ENCODE assay signal across 30 cellular contexts in genomic region chr19:10678813-10679212, GRCh38.
"Had no signal": no experiment of that assay in that cellular context is flagged by ENCODE, and none has a peak within 500 bp of the region (broad histone marks: within the 10 kb centered on the region; RNA-seq: fewer than 3 reads in every experiment).

No MANE protein-coding gene starts in this region.

- H3K4me1 Mint-ChIP-seq: nephron; stimulated activated naive B cell treated with anti-CD40 and anti-IgM and Interleukin-4, amounts not matched to agents 10 μg/mL and 1 μg/mL and 100 μg/mL, for 72 hours; T-cell had no signal

- H3K27ac Mint-ChIP-seq: activated T-cell treated with anti-CD3 and anti-CD28 coated beads, Interleukin-2, amount 50 U/mL, for 72 hours; nephron; progenitor cell of endocrine pancreas; stimulated activated naive B cell treated with anti-CD40 and anti-IgM and Interleukin-4, amounts not matched to agents 10 μg/mL and 1 μg/mL and 100 μg/mL, for 72 hours; T-cell; T-helper 2 cell treated with Interferon-gamma antibody and Interleukin-4, amounts not matched to agents 5 μg/mL and 100 μg/mL, for 36 hours had no signal

- H3K9me3 Mint-ChIP-seq: activated naive CD4-positive, alpha-beta T cell treated with anti-CD3 and anti-CD28 coated beads, Interleukin-2, amount 50 U/mL, for 72 hours; activated T-cell treated with anti-CD3 and anti-CD28 coated beads, Interleukin-2, amount 50 U/mL, for 72 hours; nephron; stimulated activated naive B cell treated with anti-CD40 and anti-IgM and Interleukin-4, amounts not matched to agents 10 μg/mL and 1 μg/mL and 100 μg/mL, for 72 hours; T-cell; T-helper 2 cell treated with Interferon-gamma antibody and Interleukin-4, amounts not matched to agents 5 μg/mL and 100 μg/mL, for 36 hours had no signal

- H3K4me3 Mint-ChIP-seq: activated T-cell treated with anti-CD3 and anti-CD28 coated beads, Interleukin-2, amount 50 U/mL, for 72 hours; nephron; stimulated activated naive B cell treated with anti-CD40 and anti-IgM and Interleukin-4, amounts not matched to agents 10 μg/mL and 1 μg/mL and 100 μg/mL, for 72 hours; T-cell; T-helper 2 cell treated with Interferon-gamma antibody and Interleukin-4, amounts not matched to agents 5 μg/mL and 100 μg/mL, for 36 hours had no signal

- H3K9me3 ChIP-seq: breast epithelium, esophagus squamous epithelium, left lung, mucosa of descending colon, ovary, stomach, suprapubic skin, tibial nerve had no signal

- FAIRE-seq: colon, endometrium, islet of Langerhans had no signal

- ATAC-seq: activated naive CD4-positive, alpha-beta T cell treated with anti-CD3 and anti-CD28 coated beads, Interleukin-2, amount 50 U/mL, for 72 hours; activated T-cell treated with anti-CD3 and anti-CD28 coated beads, Interleukin-2, amount 50 U/mL, for 72 hours; mucosa of descending colon; stimulated activated naive B cell treated with anti-CD40 and anti-IgM and Interleukin-4, amounts not matched to agents 10 μg/mL and 1 μg/mL and 100 μg/mL, for 72 hours; T-cell had no signal

- H3K4me2 ChIP-seq: smooth muscle cell had no signal

- H3K4me1 ChIP-seq: breast epithelium, left lung, tibial nerve had no signal

- H3K27me3 ChIP-seq: breast epithelium, esophagus squamous epithelium, left lung, ovary, stomach, suprapubic skin, tibial nerve had no signal

- H3K27ac ChIP-seq: breast epithelium, epithelial cell of prostate, esophagus squamous epithelium, left lung, ovary, stomach, suprapubic skin, tibial nerve had no signal

- H3K27me3 Mint-ChIP-seq: progenitor cell of endocrine pancreas; stimulated activated naive B cell treated with anti-CD40 and anti-IgM and Interleukin-4, amounts not matched to agents 10 μg/mL and 1 μg/mL and 100 μg/mL, for 72 hours; T-cell had no signal

- DNase-seq: activated CD4-positive, alpha-beta T cell treated with anti-CD3 and anti-CD28 coated beads for 48 hours; activated CD4-positive, alpha-beta T cell treated with anti-CD3 and anti-CD28 coated beads, Interleukin-2, amount 50 U/mL, for 48 hours; activated naive CD4-positive, alpha-beta T cell; activated T-cell treated with anti-CD3 and anti-CD28 coated beads, Interleukin-2, amount 50 U/mL, for 72 hours; dermis blood vessel endothelial cell; effector CD4-positive, alpha-beta T cell; esophagus squamous epithelium; foreskin melanocyte; mucosa of descending colon; ovary; retina; stimulated activated CD4-positive, alpha-beta T cell treated with anti-CD3 and anti-CD28 coated beads, Interleukin-15, amount 100 ng/mL, for 24 hours; stimulated activated CD4-positive, alpha-beta T cell treated with anti-CD3 and anti-CD28 coated beads, Interleukin-2, amount 100 ng/mL, for 24 hours; stimulated activated naive B cell treated with anti-CD40 and anti-IgM and Interleukin-4, amounts not matched to agents 10 μg/mL and 1 μg/mL and 100 μg/mL, for 72 hours; stomach; T-cell had no signal

- H3K36me3 ChIP-seq: ovary had no signal

- H3K4me3 ChIP-seq: breast epithelium, esophagus squamous epithelium, left lung, lung, mucosa of descending colon, ovary, smooth muscle cell, stomach, suprapubic skin, tibial nerve had no signal
